Comparison of ENCODE assay signal across 8 cellular contexts in genomic region chr11:60906132-60906972, GRCh38. TPM values are rescaled to one million over a fixed set of nuclear protein-coding genes. Genes with fewer than 3 reads are reported as not detected.
DNase-seq lines count a peak whose midpoint lies in the region; ATAC-seq, FAIRE-seq and TF ChIP-seq lines count a peak whose summit lies in the region.

TSS of gene PRPF19 (minus strand) at chr11:60906585. CDS start at chr11:60906382, 203 bp downstream.

- intact Hi-C loops in activated B cell treated with CpG ODN at 0.5 μM for 24 hours (cut with micrococcal nuclease): loop anchor here (1.0 to 2.0 kb wide), 3 partner anchors 9 to 255 kb away; partner anchors contain the start of gene VPS37C

- no peaks in the 10 kb centered on the region for H3K27me3 Mint-ChIP-seq in activated B cell treated with CpG ODN at 0.5 μM for 24 hours

- H3K4me1 Mint-ChIP-seq in activated B cell treated with CpG ODN at 0.5 μM for 24 hours: peaks cover 74% of the 10 kb centered on the region

- POLR2A ChIA-PET in AG04450 (lab: Yijun Ruan, JAX): interaction anchor here (0.7 to 2.2 kb wide), 3 partner anchors 8 to 480 kb away, joined by 3 to 13 read pairs (median 6); partner anchors contain the start of gene TMEM109
- POLR2A ChIA-PET in activated B cell treated with CpG ODN at 0.5 μM for 24 hours (lab: Charles Lee): interaction anchor here (0.6 to 4.6 kb wide), 8 partner anchors 7 to 273 kb away, joined by 3 to 31 read pairs (median 4); partner anchors contain the start of genes CD6, SLC15A3 and TMEM109

- peaks cover 3% of the 10 kb centered on the region for H3K9me3 Mint-ChIP-seq in activated B cell treated with CpG ODN at 0.5 μM for 24 hours

- peak within 1 kb of the TSS; percentile 97 for H3K27ac Mint-ChIP-seq in activated B cell treated with CpG ODN at 0.5 μM for 24 hours

- peak within 1 kb of the TSS; percentile 91 for H3K4me3 ChIP-seq in AG04450 (ENCODE audit: low read depth, low read length)

- DNase-seq in AG04450 (ENCODE audit: low read depth, low spot score) (peak; percentile 81), NCI-H345 (lab: John Stamatoyannopoulos, UW) (peak; percentile 98), activated B cell treated with CpG ODN at 0.5 μM for 24 hours (peak; percentile 96), caudate nucleus (lab: John Stamatoyannopoulos, UW) (peak; percentile 68 to 98 (median 94))
- peak; percentile 98 for DNase-seq in stimulated activated CD4-positive, alpha-beta T cell treated with anti-CD3 and anti-CD28 coated beads, Interleukin-12 subunit alpha, Interleukin-12 subunit beta, amount 100 ng/mL, for 4 hours

- peaks cover 5% of the 10 kb centered on the region for H3K27me3 ChIP-seq in AG04450 (ENCODE audit: control insufficient read depth, insufficient read depth, low read length)

- CTCF ChIA-PET in AG04450 (lab: Charles Lee): interaction anchor here (2.6 kb wide), 1 partner anchor 19 kb away, joined by 14 read pairs; no protein-coding TSS in a partner anchor
- CTCF ChIA-PET in activated B cell treated with CpG ODN at 0.5 μM for 24 hours (lab: Charles Lee): interaction anchor here (2.0 kb wide), 1 partner anchor 9 kb away, joined by 7 read pairs; no protein-coding TSS in a partner anchor

- H3K27ac ChIP-seq in AG04450 (ENCODE audit: low read depth, low read length) (peak within 1 kb of the TSS; percentile 85), caudate nucleus (ENCODE audit: low read depth, low read length) (peak within 1 kb of the TSS; percentile 93)

- TF ChIP-seq CTCF in AG04450 (IDR thresholded peaks at IDR 0.05; ENCODE audit: low read depth, low read length) (no peak), activated B cell treated with CpG ODN at 0.5 μM for 24 hours (IDR thresholded peaks at IDR 0.05) (no peak)

- peak; percentile 84 for ATAC-seq in GM18909 (IDR thresholded peaks at IDR 0.05; ENCODE audit: poor library complexity, unreplicated experiment)
- ATAC-seq in HG03196 (IDR thresholded peaks at IDR 0.05; ENCODE audit: unreplicated experiment): peak; percentile 77
- peak; percentile 84 for ATAC-seq in activated B cell treated with CpG ODN at 0.5 μM for 24 hours (ENCODE audit: low read depth)

- peak within 1 kb of the TSS; percentile 91 for H3K4me3 Mint-ChIP-seq in activated B cell treated with CpG ODN at 0.5 μM for 24 hours

- H3K9me3 ChIP-seq in AG04450 (ENCODE audit: control insufficient read depth, insufficient read depth, low read length): no peaks in the 10 kb centered on the region; the same call in 1 of the 2 replicates

- H3K36me3 Mint-ChIP-seq in activated B cell treated with CpG ODN at 0.5 μM for 24 hours (ENCODE audit: low read depth): peaks cover 40% of the 10 kb centered on the region

- peak; percentile 24 for FAIRE-seq in islet of Langerhans (lab: Jason Lieb, UNC)

RNA-seq across cellular contexts. Expression of gene PRPF19, which starts in this region (rescaled TPM):
- 25.1 and 33.6 TPM in 2 replicates for polyA plus RNA-seq in AG04450 (2011; rRNA removed)
- polyA minus RNA-seq in AG04450 (2011; rRNA and poly(A)+ RNA removed): 24.1 and 37.6 TPM in 2 replicates
- total RNA-seq in activated B cell treated with CpG ODN at 0.5 μM for 24 hours: 143 and 164 TPM in 2 replicates

Comparison
In these comparisons a context has a peak if more than half of its experiments do, and no peak if none do; other contexts are left out.
1. Peak in every context shown above with its lines: DNase-seq, ATAC-seq, H3K4me3 ChIP-seq and H3K27ac ChIP-seq.